ENCODE assay signal across 1 cellular context in genomic region chr10:10545771-10546170, GRCh38.
TF ChIP-seq lines count a peak whose summit lies in the region.

No MANE protein-coding gene starts in this region.

TF ChIP-seq in GM23338, 12 proteins besides CTCF, POLR2A, EP300 and RAD21 (continued from another document):
- TF ChIP-seq ZNF462 (CRISPR knock-in tag; IDR thresholded peaks at IDR 0.05) (no peak), STAT1 (IDR thresholded peaks at IDR 0.05; ENCODE audit: unreplicated experiment) (no peak), JUNB (IDR thresholded peaks at IDR 0.05; ENCODE audit: unreplicated experiment) (no peak), REST (IDR thresholded peaks at IDR 0.05; ENCODE audit: unreplicated experiment) (no peak), EZH2phosphoT487 (IDR thresholded peaks at IDR 0.05; ENCODE audit: unreplicated experiment) (no peak), ZNF331 (CRISPR knock-in tag; IDR thresholded peaks at IDR 0.05; ENCODE audit: low read depth) (no peak), POLR2AphosphoS5 (IDR thresholded peaks at IDR 0.05; ENCODE audit: low read depth) (no peak)
